8 cellular contexts compared by ENCODE assay signal in the genomic region with DNA sequence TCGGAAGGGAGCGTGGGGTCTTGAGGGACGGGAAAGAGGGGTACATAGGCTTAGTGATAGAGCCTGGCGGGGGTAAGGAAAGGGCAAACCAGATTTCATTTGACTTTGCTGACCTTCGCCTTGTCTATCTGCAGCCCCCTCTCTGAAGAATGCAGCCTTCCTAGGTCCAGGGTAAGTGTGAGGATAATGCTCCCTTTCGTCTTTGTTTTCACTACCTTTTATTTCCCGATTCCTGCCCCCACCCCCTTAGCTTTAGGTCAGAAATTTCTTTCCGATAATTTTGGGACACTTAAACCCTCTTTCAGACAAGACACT. TPM values are rescaled to one million over a fixed set of nuclear protein-coding genes. Genes with fewer than 3 reads are reported as not detected.
A peak's percentile ranks its signal among the peaks of the same experiment; 100 is the strongest.
DNase-seq lines count a peak whose midpoint lies in the region; ATAC-seq and TF ChIP-seq lines count a peak whose summit lies in the region.

No MANE protein-coding gene starts in this region.

- DNase-seq in HAP-1 (ENCODE audit: low spot score in 2 of 2) (no peak), hepatocyte (ENCODE audit: low spot score) (no peak), smooth muscle cell (lab: John Stamatoyannopoulos, UW; ENCODE audit: unreplicated experiment) (no peak), CD1c-positive myeloid dendritic cell (ENCODE audit: extremely low spot score) (no peak), DMS 273 (lab: John Stamatoyannopoulos, UW; ENCODE audit: unreplicated experiment) (no peak)
- no peak for DNase-seq in activated CD4-positive, alpha-beta memory T cell treated with anti-CD3 and anti-CD28 coated beads for 36 hours

- peak overlapping the region; percentile 100 for H3K4me3 Mint-ChIP-seq in activated CD4-positive, alpha-beta memory T cell treated with anti-CD3 and anti-CD28 coated beads for 36 hours

- H3K79me2 ChIP-seq in hepatocyte (peaks cover 73% of the 10 kb centered on the region), smooth muscle cell (ENCODE audit: low read depth) (peaks cover 56% of the 10 kb centered on the region)

- H3K4me1 ChIP-seq in HAP-1: peaks cover 22% of the 10 kb centered on the region
- H3K4me1 ChIP-seq in hepatocyte (ENCODE audit: insufficient read depth): peaks cover 10% of the 10 kb centered on the region
- H3K4me1 ChIP-seq in smooth muscle cell (ENCODE audit: low read depth): peaks cover 35% of the 10 kb centered on the region

- CTCF ChIA-PET in activated CD4-positive, alpha-beta memory T cell treated with anti-CD3 and anti-CD28 coated beads for 36 hours (lab: Charles Lee): interaction anchor here (0.6 to 3.1 kb wide), 6 partner anchors 44 to 305 kb away, joined by 3 to 11 read pairs (median 7); no protein-coding TSS in a partner anchor

- H3K27ac Mint-ChIP-seq in activated CD4-positive, alpha-beta memory T cell treated with anti-CD3 and anti-CD28 coated beads for 36 hours: peak overlapping the region; percentile 94

- peak overlapping the region; percentile 89 for H3K4me3 ChIP-seq in HAP-1
- peak overlapping the region; percentile 45 for H3K4me3 ChIP-seq in hepatocyte
- H3K4me3 ChIP-seq in smooth muscle cell: peak overlapping the region; percentile 71

- in situ Hi-C loops in HAP-1 (cut with MboI; ENCODE audit: low sequenced_read_pairs): no loop called here

- H3K27ac ChIP-seq in hepatocyte: peak overlapping the region; percentile 85
- peak overlapping the region; percentile 84 for H3K27ac ChIP-seq in smooth muscle cell (ENCODE audit: low read depth)

- no peak for TF ChIP-seq CTCF in hepatocyte (IDR thresholded peaks at IDR 0.05; ENCODE audit: poor library complexity)
- no peak for TF ChIP-seq CTCF in smooth muscle cell (IDR thresholded peaks at IDR 0.05; ENCODE audit: borderline replicate concordance, insufficient read depth, poor library complexity, severe bottlenecking)

- intact Hi-C loops in activated CD4-positive, alpha-beta memory T cell treated with anti-CD3 and anti-CD28 coated beads for 36 hours (cut with micrococcal nuclease): loop anchor here (1.0 to 10.0 kb wide), 8 partner anchors 22 to 1111 kb away; a partner anchor contains a TSS

- no peaks in the 10 kb centered on the region for H3K9me3 Mint-ChIP-seq in activated CD4-positive, alpha-beta memory T cell treated with anti-CD3 and anti-CD28 coated beads for 36 hours

- peak overlapping the region; percentile 97 for H3K9ac ChIP-seq in smooth muscle cell (ENCODE audit: low read depth)

- H3K27me3 ChIP-seq in HAP-1 (ENCODE audit: low read depth) (no peaks in the 10 kb centered on the region), hepatocyte (no peaks in the 10 kb centered on the region), smooth muscle cell (ENCODE audit: low read depth) (no peaks in the 10 kb centered on the region)

- H3K36me3 ChIP-seq in HAP-1 (replicated peaks) (peaks cover 37% of the 10 kb centered on the region), hepatocyte (replicated peaks; ENCODE audit: insufficient read depth, low read depth) (no peaks in the 10 kb centered on the region), smooth muscle cell (ENCODE audit: low read depth) (no peaks in the 10 kb centered on the region)

- POLR2A ChIA-PET in activated CD4-positive, alpha-beta memory T cell treated with anti-CD3 and anti-CD28 coated beads for 36 hours (lab: Charles Lee): interaction anchor here (1.4 to 1.6 kb wide), 2 partner anchors 11 to 47 kb away, joined by 3 read pairs; no protein-coding TSS in a partner anchor

- H4K20me1 ChIP-seq in hepatocyte (ENCODE audit: insufficient read depth, poor library complexity, severe bottlenecking) (no peaks in the 10 kb centered on the region), smooth muscle cell (ENCODE audit: low read depth) (peaks cover 16% of the 10 kb centered on the region)

- peaks cover 31% of the 10 kb centered on the region for H3K36me3 Mint-ChIP-seq in activated CD4-positive, alpha-beta memory T cell treated with anti-CD3 and anti-CD28 coated beads for 36 hours

- no peak for ATAC-seq in HG03025 (IDR thresholded peaks at IDR 0.05; ENCODE audit: low FRiP score, unreplicated experiment)
- no peak for ATAC-seq in HG03442 (IDR thresholded peaks at IDR 0.05; ENCODE audit: unreplicated experiment)

- H3K9me2 ChIP-seq in hepatocyte (replicated peaks; ENCODE audit: insufficient read depth): no peaks in the 10 kb centered on the region

- H3K9me3 ChIP-seq in HAP-1 (no peaks in the 10 kb centered on the region), hepatocyte (ENCODE audit: low read depth) (no peaks in the 10 kb centered on the region), smooth muscle cell (replicated peaks; ENCODE audit: low read depth) (no peaks in the 10 kb centered on the region)

- WGBS in hepatocyte (ENCODE audit: low lambda C conversion rate, missing lambda C conversion rate): 3% methylated on average over 8 of the region's 8 CpGs
- 3% methylated on average over 8 of the region's 8 CpGs for WGBS in smooth muscle cell (ENCODE audit: low lambda C conversion rate)

- peaks cover 74% of the 10 kb centered on the region for H3K4me1 Mint-ChIP-seq in activated CD4-positive, alpha-beta memory T cell treated with anti-CD3 and anti-CD28 coated beads for 36 hours (ENCODE audit: low read depth)

- peaks cover 4% of the 10 kb centered on the region for H3F3A ChIP-seq in smooth muscle cell (ENCODE audit: low read depth)

- H3K27me3 Mint-ChIP-seq in activated CD4-positive, alpha-beta memory T cell treated with anti-CD3 and anti-CD28 coated beads for 36 hours: no peaks in the 10 kb centered on the region

- peak overlapping the region; percentile 54 for H2AFZ ChIP-seq in hepatocyte
- peak overlapping the region; percentile 86 for H2AFZ ChIP-seq in smooth muscle cell (ENCODE audit: low read depth)

- H3K4me2 ChIP-seq in hepatocyte (peak overlapping the region; percentile 81), smooth muscle cell (peak overlapping the region; percentile 99)

RNA-seq across cellular contexts. Expression of a gene that starts 0.4 kb away (rescaled TPM):
- 100 to 1,000 TPM; 300 to 302 TPM for total RNA-seq in activated CD4-positive, alpha-beta memory T cell treated with anti-CD3 and anti-CD28 coated beads for 36 hours
- total RNA-seq in hepatocyte (291 and 320 TPM in 2 replicates), smooth muscle cell (289 and 350 TPM in 2 replicates)
- polyA plus RNA-seq in hepatocyte (289 and 309 TPM in 2 replicates), smooth muscle cell (272 and 296 TPM in 2 replicates)

RNA-seq across cellular contexts. Expression of a gene that starts 0.6 kb away (rescaled TPM):
- 10 to 100 TPM; 44.6 to 48.4 TPM for total RNA-seq in activated CD4-positive, alpha-beta memory T cell treated with anti-CD3 and anti-CD28 coated beads for 36 hours
- total RNA-seq in hepatocyte (37.3 and 44.5 TPM in 2 replicates), smooth muscle cell (22.5 and 43.3 TPM in 2 replicates)
- polyA plus RNA-seq in hepatocyte (49.2 and 55.3 TPM in 2 replicates), smooth muscle cell (35.0 and 36.7 TPM in 2 replicates)

RNA-seq across cellular contexts. Expression of a gene that starts 22.1 kb away (rescaled TPM):
- 1 to 10 TPM; 1.1 to 1.9 TPM for total RNA-seq in activated CD4-positive, alpha-beta memory T cell treated with anti-CD3 and anti-CD28 coated beads for 36 hours
- 4.1 and 8.9 TPM in 2 replicates for total RNA-seq in hepatocyte
- 2.5 and 3.7 TPM in 2 replicates for polyA plus RNA-seq in hepatocyte
- total RNA-seq in smooth muscle cell: 1.3 and 1.4 TPM in 2 replicates
- 0.96 and 1.5 TPM in 2 replicates for polyA plus RNA-seq in smooth muscle cell

RNA-seq across cellular contexts. Expression of a gene that starts 24.1 kb away (rescaled TPM):
- total RNA-seq in activated CD4-positive, alpha-beta memory T cell treated with anti-CD3 and anti-CD28 coated beads for 36 hours: 1 to 10 TPM; 3.9 to 5.1 TPM
- total RNA-seq in hepatocyte (0.72 and 0.90 TPM in 2 replicates), smooth muscle cell (0.13 TPM in 1 of 2 replicates, not detected in the other)
- polyA plus RNA-seq in hepatocyte (0.50 and 0.69 TPM in 2 replicates), smooth muscle cell (0.42 TPM in 1 of 2 replicates, not detected in the other)

RNA-seq across cellular contexts. Expression of a gene that starts 53.8 kb away (rescaled TPM):
- under 1 TPM in 1 of 2 experiments, not detected in 1; 0.14 TPM for total RNA-seq in activated CD4-positive, alpha-beta memory T cell treated with anti-CD3 and anti-CD28 coated beads for 36 hours
- total RNA-seq in hepatocyte (0.33 and 2.0 TPM in 2 replicates), smooth muscle cell (not detected in 2 replicates)
- polyA plus RNA-seq in hepatocyte (0.41 and 0.61 TPM in 2 replicates), smooth muscle cell (0.14 TPM in 1 of 2 replicates, not detected in the other)
